In the genomic region with DNA sequence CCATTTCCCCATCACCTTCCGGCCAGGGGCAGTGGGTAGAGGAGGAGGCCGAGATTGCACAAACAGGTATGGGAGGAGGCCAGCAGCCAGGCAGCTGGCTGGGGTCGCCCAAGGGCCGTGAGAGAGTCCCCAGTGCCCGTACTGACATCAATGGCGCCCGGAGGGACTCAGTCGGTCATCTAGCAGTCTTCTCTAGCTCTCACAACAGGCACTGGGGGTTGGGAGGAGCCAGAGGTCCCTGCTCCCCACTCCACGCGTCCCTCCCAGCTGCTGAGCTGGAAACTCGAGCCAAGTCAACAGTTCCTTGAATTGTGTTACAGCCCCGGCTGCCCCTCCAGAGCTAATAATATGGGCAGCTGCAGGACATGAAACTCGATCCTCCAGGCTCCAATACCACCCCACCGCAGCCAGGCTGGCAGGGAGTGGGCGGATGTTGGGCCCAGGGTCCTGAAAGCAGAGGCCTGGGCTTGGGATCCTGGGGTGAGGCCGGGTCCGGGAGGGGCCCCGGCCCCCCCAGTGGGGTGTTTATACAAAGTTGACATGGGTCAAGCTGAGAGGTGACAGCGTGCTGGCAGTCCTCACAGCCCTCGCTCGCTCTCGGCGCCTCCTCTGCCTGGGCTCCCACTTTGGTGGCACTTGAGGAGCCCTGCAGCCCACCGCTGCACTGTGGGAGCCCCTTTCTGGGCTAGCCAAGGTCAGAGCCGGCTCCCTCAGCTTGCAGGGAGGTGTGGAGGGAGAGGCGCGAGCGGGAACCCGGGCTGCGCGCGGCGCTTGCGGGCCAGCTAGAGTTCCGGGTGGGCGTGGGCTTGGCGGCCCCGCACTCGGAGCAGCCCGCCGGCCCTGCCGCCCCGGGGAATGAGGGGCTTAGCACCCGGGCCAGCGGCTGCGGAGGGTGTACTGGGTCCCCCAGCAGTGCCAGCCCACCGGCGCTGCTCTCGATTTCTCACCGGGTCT, we compare ENCODE assay signal across 1 cellular context.
TF ChIP-seq lines count a peak whose summit lies in the region.

No MANE protein-coding gene starts in this region.

TF ChIP-seq in HEK293, 187 proteins besides CTCF, POLR2A, EP300 and RAD21 (continued from another document):
- TF ChIP-seq, protein P1, sequence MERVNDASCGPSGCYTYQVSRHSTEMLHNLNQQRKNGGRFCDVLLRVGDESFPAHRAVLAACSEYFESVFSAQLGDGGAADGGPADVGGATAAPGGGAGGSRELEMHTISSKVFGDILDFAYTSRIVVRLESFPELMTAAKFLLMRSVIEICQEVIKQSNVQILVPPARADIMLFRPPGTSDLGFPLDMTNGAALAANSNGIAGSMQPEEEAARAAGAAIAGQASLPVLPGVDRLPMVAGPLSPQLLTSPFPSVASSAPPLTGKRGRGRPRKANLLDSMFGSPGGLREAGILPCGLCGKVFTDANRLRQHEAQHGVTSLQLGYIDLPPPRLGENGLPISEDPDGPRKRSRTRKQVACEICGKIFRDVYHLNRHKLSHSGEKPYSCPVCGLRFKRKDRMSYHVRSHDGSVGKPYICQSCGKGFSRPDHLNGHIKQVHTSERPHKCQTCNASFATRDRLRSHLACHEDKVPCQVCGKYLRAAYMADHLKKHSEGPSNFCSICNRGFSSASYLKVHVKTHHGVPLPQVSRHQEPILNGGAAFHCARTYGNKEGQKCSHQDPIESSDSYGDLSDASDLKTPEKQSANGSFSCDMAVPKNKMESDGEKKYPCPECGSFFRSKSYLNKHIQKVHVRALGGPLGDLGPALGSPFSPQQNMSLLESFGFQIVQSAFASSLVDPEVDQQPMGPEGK (tag by site-specific recombination; IDR thresholded peaks at IDR 0.05): peak; percentile 91
- TF ChIP-seq ZEB2 (tag by site-specific recombination; IDR thresholded peaks at IDR 0.05): 0 out of 2 replicates have a peak, but pooled peaks have one; percentile 19
- TF ChIP-seq ZIC2 (tag by site-specific recombination; IDR thresholded peaks at IDR 0.05): peak; percentile 78
TF ChIP-seq in HEK293: peak in this region for 7; not testable (repeated sequence) for 180.
